In genomic region chr7:50363327-50364060, GRCh38 we compare ENCODE assay signal across 15 cellular contexts. TPM values are rescaled to one million over a fixed set of nuclear protein-coding genes. Genes with fewer than 3 reads are reported as not detected.
A peak's percentile ranks its signal among the peaks of the same experiment; 100 is the strongest.
DNase-seq lines count a peak whose midpoint lies in the region; ATAC-seq and TF ChIP-seq lines count a peak whose summit lies in the region.
"Had no signal": no experiment of that assay in that cellular context is flagged by ENCODE, and none has a peak within 500 bp of the region (broad histone marks: within the 10 kb centered on the region; RNA-seq: fewer than 3 reads in every experiment).

No MANE protein-coding gene starts in this region.

- peaks cover 3 to 31% (median 16%) of the 10 kb centered on the region in 11 experiments; a peak in 19 of 22 replicates for H3K9me3 ChIP-seq in BLaER1 treated with 17β-estradiol and CSF1 and Interleukin-3, amounts not matched to agents 10 nM and 100 nM (replicated peaks in 1 of 11)
- H3K9me3 ChIP-seq in DND-41 (ENCODE audit: insufficient read depth, low read length, severe bottlenecking): no peaks in the 10 kb centered on the region
- no peaks in the 10 kb centered on the region for H3K9me3 ChIP-seq in testis
- H3K9me3 ChIP-seq in sigmoid colon: peaks cover 0 to 2% (median 0%) of the 10 kb centered on the region in 4 donors
- H3K9me3 ChIP-seq: left lung, suprapubic skin had no signal

- peak overlapping the region in 9 of 11 experiments; percentile 1 to 70 (median 34); a peak in 13 of 22 replicates for H3K27ac ChIP-seq in BLaER1 treated with 17β-estradiol and CSF1 and Interleukin-3, amounts not matched to agents 10 nM and 100 nM
- H3K27ac ChIP-seq in DND-41 (ENCODE audit: low read length) (peak overlapping the region; percentile 95), testis (no peak overlapping the region), sigmoid colon (no peak overlapping the region)
- H3K27ac ChIP-seq: suprapubic skin had no signal

- peaks cover 74% of the 10 kb centered on the region for H3K36me3 Mint-ChIP-seq in activated T-helper 1 cell treated with anti-CD3 and anti-CD28 coated beads, Interleukin-12 subunit alpha, Interleukin-12 subunit beta, Interleukin-2, Interleukin-4 antibody, amounts not matched to agents 30 ng/mL and 10 ng/mL and 1 ng/mL, durations not matched to agents 14 hours and 24 hours and 36 hours (ENCODE audit: low read depth)
- H3K36me3 Mint-ChIP-seq in natural killer cell: peaks cover 8% of the 10 kb centered on the region

- peaks cover 19 to 59% (median 41%) of the 10 kb centered on the region in 10 experiments for H3K4me1 ChIP-seq in BLaER1 treated with 17β-estradiol and CSF1 and Interleukin-3, amounts not matched to agents 10 nM and 100 nM
- H3K4me1 ChIP-seq in DND-41 (ENCODE audit: insufficient read depth, low read length) (peaks cover 49% of the 10 kb centered on the region), testis (no peaks in the 10 kb centered on the region), sigmoid colon (no peaks in the 10 kb centered on the region)
- H3K4me1 ChIP-seq: suprapubic skin had no signal

- H3K4me3 ChIP-seq in BLaER1 treated with 17β-estradiol and CSF1 and Interleukin-3, amounts not matched to agents 10 nM and 100 nM: no peak overlapping the region
- no peak overlapping the region for H3K4me3 ChIP-seq in DND-41 (ENCODE audit: low read depth in 1 of 2, low read length in 2 of 2)
- H3K4me3 ChIP-seq in testis: no peak overlapping the region
- no peak overlapping the region for H3K4me3 ChIP-seq in sigmoid colon
- H3K4me3 ChIP-seq: left lung, suprapubic skin had no signal

- peaks cover 87% of the 10 kb centered on the region for H3K79me2 ChIP-seq in DND-41 (ENCODE audit: insufficient read depth, low read length)

- no peak for DNase-seq in DND-41
- DNase-seq in activated T-helper 1 cell treated with anti-CD3 and anti-CD28 coated beads, Interleukin-12 subunit alpha, Interleukin-12 subunit beta, Interleukin-2, Interleukin-4 antibody, amounts not matched to agents 30 ng/mL and 10 ng/mL and 1 ng/mL, durations not matched to agents 14 hours and 24 hours and 36 hours (ENCODE audit: low spot score): no peak
- no peak for DNase-seq in natural killer cell
- DNase-seq in NCI-H1436 treated with DMSO at 0.1 percent for 48 hours (lab: John Stamatoyannopoulos, UW): no peak
- DNase-seq in testis: no peak
- DNase-seq in sigmoid colon: no peak
- DNase-seq: amniotic stem cell, Karpas-422, left lung, NCI-H1436, NCI-H2227 treated with DMSO at 0.1 percent for 48 hours had no signal

- no peak for TF ChIP-seq EP300 in sigmoid colon (IDR thresholded peaks at IDR 0.05)

- H2AFZ ChIP-seq in DND-41 (ENCODE audit: low read depth, low read length): no peak overlapping the region

- TF ChIP-seq CTCF in DND-41 (IDR thresholded peaks at IDR 0.05; ENCODE audit: borderline replicate concordance, extremely low read depth, low read length, poor library complexity, severe bottlenecking): no peak
- no peak for TF ChIP-seq CTCF in natural killer cell (IDR thresholded peaks at IDR 0.05)
- TF ChIP-seq CTCF in testis (IDR thresholded peaks at IDR 0.05): no peak
- TF ChIP-seq CTCF in sigmoid colon (IDR thresholded peaks at IDR 0.05): no peak

- peaks cover 0 to 55% (median 22%) of the 10 kb centered on the region in 11 experiments; a peak in 15 of 22 replicates for H4K20me1 ChIP-seq in BLaER1 treated with 17β-estradiol and CSF1 and Interleukin-3, amounts not matched to agents 10 nM and 100 nM
- no peaks in the 10 kb centered on the region for H4K20me1 ChIP-seq in DND-41 (ENCODE audit: insufficient read depth, low read length)

- H3K27me3 ChIP-seq in BLaER1 treated with 17β-estradiol and CSF1 and Interleukin-3, amounts not matched to agents 10 nM and 100 nM: no peaks in the 10 kb centered on the region
- no peaks in the 10 kb centered on the region for H3K27me3 ChIP-seq in DND-41 (ENCODE audit: insufficient read depth, low read length, poor library complexity)
- no peaks in the 10 kb centered on the region for H3K27me3 ChIP-seq in testis
- H3K27me3 ChIP-seq in sigmoid colon: peaks cover 0 to 3% (median 0%) of the 10 kb centered on the region in 3 donors
- H3K27me3 ChIP-seq: left lung, suprapubic skin had no signal

- peaks cover 98% of the 10 kb centered on the region for H3K4me1 Mint-ChIP-seq in activated T-helper 1 cell treated with anti-CD3 and anti-CD28 coated beads, Interleukin-12 subunit alpha, Interleukin-12 subunit beta, Interleukin-2, Interleukin-4 antibody, amounts not matched to agents 30 ng/mL and 10 ng/mL and 1 ng/mL, durations not matched to agents 14 hours and 24 hours and 36 hours (ENCODE audit: low read depth)
- peaks cover 92 to 96% of the 10 kb centered on the region in 2 donors for H3K4me1 Mint-ChIP-seq in natural killer cell

- intact Hi-C loops in activated T-helper 1 cell treated with anti-CD3 and anti-CD28 coated beads, Interleukin-12 subunit alpha, Interleukin-12 subunit beta, Interleukin-2, Interleukin-4 antibody, amounts not matched to agents 30 ng/mL and 10 ng/mL and 1 ng/mL, durations not matched to agents 14 hours and 24 hours and 36 hours (cut with micrococcal nuclease): no loop called here
- intact Hi-C loops in natural killer cell (cut with micrococcal nuclease): loop anchor here (1.0 to 5.0 kb wide), 4 partner anchors 31 to 96 kb away; no protein-coding TSS in a partner anchor
- intact Hi-C loops in testis (cut with DNase I; ENCODE audit: low total_unique reads): no loop called here
- intact Hi-C loops in sigmoid colon (cut with DNase I): no loop called here

- ATAC-seq in DND-41 (ENCODE audit: insufficient read depth, low read depth) (no peak), natural killer cell (peak; percentile 40 to 52 (median 46)), HG03139 (IDR thresholded peaks at IDR 0.05; ENCODE audit: unreplicated experiment) (no peak)
- ATAC-seq: left lung, Right ventricle myocardium inferior had no signal

- peak overlapping the region in 10 of 11 experiments; percentile 11 to 69 (median 48); a peak in 9 of 22 replicates for H3K4me2 ChIP-seq in BLaER1 treated with 17β-estradiol and CSF1 and Interleukin-3, amounts not matched to agents 10 nM and 100 nM
- H3K4me2 ChIP-seq in DND-41 (ENCODE audit: insufficient read depth, low read length): no peak overlapping the region

- H3K4me3 Mint-ChIP-seq in activated T-helper 1 cell treated with anti-CD3 and anti-CD28 coated beads, Interleukin-12 subunit alpha, Interleukin-12 subunit beta, Interleukin-2, Interleukin-4 antibody, amounts not matched to agents 30 ng/mL and 10 ng/mL and 1 ng/mL, durations not matched to agents 14 hours and 24 hours and 36 hours: peak overlapping the region; percentile 70
- H3K4me3 Mint-ChIP-seq in natural killer cell: peak overlapping the region; percentile 84

- no peak overlapping the region; a peak in 1 of 22 replicates for H3K9ac ChIP-seq in BLaER1 treated with 17β-estradiol and CSF1 and Interleukin-3, amounts not matched to agents 10 nM and 100 nM
- H3K9ac ChIP-seq in DND-41 (ENCODE audit: low read depth, low read length): no peak overlapping the region

- H3K9me3 Mint-ChIP-seq in activated T-helper 1 cell treated with anti-CD3 and anti-CD28 coated beads, Interleukin-12 subunit alpha, Interleukin-12 subunit beta, Interleukin-2, Interleukin-4 antibody, amounts not matched to agents 30 ng/mL and 10 ng/mL and 1 ng/mL, durations not matched to agents 14 hours and 24 hours and 36 hours: no peaks in the 10 kb centered on the region
- no peaks in the 10 kb centered on the region for H3K9me3 Mint-ChIP-seq in natural killer cell

- WGBS in testis, 2 donors: 89 to 90% methylated on average over 7 of the region's 7 CpGs
- WGBS in sigmoid colon, 2 donors: 74 to 79% methylated on average over 7 of the region's 7 CpGs

- peaks cover 93 to 100% (median 100%) of the 10 kb centered on the region in 11 experiments for H3K36me3 ChIP-seq in BLaER1 treated with 17β-estradiol and CSF1 and Interleukin-3, amounts not matched to agents 10 nM and 100 nM
- H3K36me3 ChIP-seq in DND-41 (ENCODE audit: insufficient read depth, low read length) (peaks cover 72% of the 10 kb centered on the region), testis (ENCODE audit: low read depth, missing control alignments) (no peaks in the 10 kb centered on the region), sigmoid colon (no peaks in the 10 kb centered on the region)
- H3K36me3 ChIP-seq: suprapubic skin had no signal

- TF ChIP-seq POLR2A in testis (IDR thresholded peaks at IDR 0.05) (no peak), sigmoid colon (IDR thresholded peaks at IDR 0.05) (no peak)

- H3K27ac Mint-ChIP-seq in activated T-helper 1 cell treated with anti-CD3 and anti-CD28 coated beads, Interleukin-12 subunit alpha, Interleukin-12 subunit beta, Interleukin-2, Interleukin-4 antibody, amounts not matched to agents 30 ng/mL and 10 ng/mL and 1 ng/mL, durations not matched to agents 14 hours and 24 hours and 36 hours: peak overlapping the region; percentile 97
- no peak overlapping the region for H3K27ac Mint-ChIP-seq in natural killer cell

- no peaks in the 10 kb centered on the region for H3K27me3 Mint-ChIP-seq in activated T-helper 1 cell treated with anti-CD3 and anti-CD28 coated beads, Interleukin-12 subunit alpha, Interleukin-12 subunit beta, Interleukin-2, Interleukin-4 antibody, amounts not matched to agents 30 ng/mL and 10 ng/mL and 1 ng/mL, durations not matched to agents 14 hours and 24 hours and 36 hours (ENCODE audit: insufficient read depth)
- H3K27me3 Mint-ChIP-seq in natural killer cell (ENCODE audit: low read depth in 2 of 2): no peaks in the 10 kb centered on the region

RNA-seq across cellular contexts. Expression of gene IKZF1, which starts 59.0 kb away (rescaled TPM):
- 324 and 329 TPM in 2 replicates for total RNA-seq in activated T-helper 1 cell treated with anti-CD3 and anti-CD28 coated beads, Interleukin-12 subunit alpha, Interleukin-12 subunit beta, Interleukin-2, Interleukin-4 antibody, amounts not matched to agents 30 ng/mL and 10 ng/mL and 1 ng/mL, durations not matched to agents 14 hours and 24 hours and 36 hours
- 100 to 1,000 TPM; 294 to 391 (median 350) TPM for total RNA-seq in natural killer cell
- 10 to 100 TPM in 1 of 2 donors, 1 to 10 TPM in 1; 9.9 to 10.4 TPM for total RNA-seq in testis
- 4.2 TPM for polyA plus RNA-seq in testis (ENCODE audit: insufficient read depth, low read depth, low replicate concordance)
- total RNA-seq in sigmoid colon: 10 to 100 TPM in 1 of 4 donors, 1 to 10 TPM in 3; 5.5 to 20.5 (median 7.6) TPM
- 10 to 100 TPM in 1 of 3 donors, 1 to 10 TPM in 2; 1.8 to 29.9 (median 1.8) TPM for polyA plus RNA-seq in sigmoid colon

Comparison
In these comparisons a context has a peak if more than half of its experiments do, and no peak if none do; other contexts are left out.
1. H3K27ac ChIP-seq: peak in BLaER1 treated with 17β-estradiol and CSF1 and Interleukin-3, amounts not matched to agents 10 nM and 100 nM (9 of 11) and DND-41 (single experiment); none in testis (0 of 2) and sigmoid colon (0 of 4).
2. ATAC-seq: peak in natural killer cell (3 of 3); none in DND-41 (single experiment) and HG03139 (single experiment).
3. RNA of gene IKZF1, which starts 59.0 kb away (total RNA-seq): 294 to 391 TPM in natural killer cell and 324 to 329 TPM in activated T-helper 1 cell treated with anti-CD3 and anti-CD28 coated beads, Interleukin-12 subunit alpha, Interleukin-12 subunit beta, Interleukin-2, Interleukin-4 antibody, amounts not matched to agents 30 ng/mL and 10 ng/mL and 1 ng/mL, durations not matched to agents 14 hours and 24 hours and 36 hours; 9.9 to 10.4 TPM in testis and 5.5 to 20.5 TPM in sigmoid colon; every median in the first group is over 10 times any median in the second.